Comparison of ENCODE assay signal across 28 cellular contexts in the genomic region with DNA sequence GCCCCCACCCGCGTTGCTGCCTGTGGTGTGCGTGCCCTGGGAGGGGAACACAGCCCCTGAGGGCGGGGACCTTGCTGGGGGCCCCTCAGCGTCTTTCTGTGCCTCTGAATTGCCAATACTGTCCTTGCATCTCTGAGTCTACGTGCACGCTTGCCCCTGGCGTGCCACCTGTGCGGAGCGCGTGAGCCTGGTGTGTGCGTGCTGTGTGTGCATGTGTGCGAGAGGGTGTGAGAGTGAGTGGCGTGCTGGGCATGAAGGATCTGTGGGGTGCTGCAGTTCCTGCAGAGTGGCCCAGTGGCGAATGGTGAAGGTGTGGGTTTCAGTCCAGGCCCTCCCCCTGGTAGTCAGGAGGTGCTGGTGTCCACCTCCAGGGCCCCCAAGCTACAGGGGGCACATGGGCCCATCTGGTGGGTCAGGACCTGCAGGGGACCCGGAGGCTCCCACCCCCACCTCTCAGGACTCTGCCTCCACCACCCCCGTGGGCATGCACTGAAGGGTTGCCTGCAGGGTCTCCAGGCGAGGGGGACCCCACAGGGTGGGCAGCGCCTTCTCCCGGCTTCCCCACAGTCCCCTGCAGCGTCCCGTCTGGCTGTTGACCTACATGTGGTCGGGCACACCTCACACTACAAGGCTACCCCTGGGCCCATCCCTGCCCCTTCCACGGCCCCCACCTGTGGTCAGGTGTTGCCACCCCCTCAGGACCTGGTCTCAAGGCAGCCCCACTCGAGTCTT.
"Had no signal": no experiment of that assay in that cellular context is flagged by ENCODE, and none has a peak within 500 bp of the region (broad histone marks: within the 10 kb centered on the region; RNA-seq: fewer than 3 reads in every experiment).

No MANE protein-coding gene starts in this region.

- H3K4me1 ChIP-seq: colonic mucosa had no signal

- H3K27ac ChIP-seq: ascending aorta, brain microvascular endothelial cell, colonic mucosa, epithelial cell of prostate, pancreas, psoas muscle, right atrium auricular region, stomach had no signal

- ATAC-seq: activated CD8-positive, alpha-beta memory T cell treated with anti-CD3 and anti-CD28 coated beads, Interleukin-2, amount 10 ng/mL, durations not matched to agents 7 days and 5 days; heart right ventricle; left cardiac atrium; pancreas; psoas muscle; stimulated activated memory B cell treated with anti-CD40 and anti-IgM and Interleukin-4, amounts not matched to agents 10 μg/mL and 1 μg/mL and 100 μg/mL, for 72 hours; T-helper 17 cell had no signal

- H3K9me3 Mint-ChIP-seq: activated CD4-positive, alpha-beta memory T cell treated with anti-CD3 and anti-CD28 coated beads for 36 hours; central memory CD8-positive, alpha-beta T cell; nephron; stimulated activated memory B cell treated with anti-CD40 and anti-IgM and Interleukin-4, amounts not matched to agents 10 μg/mL and 1 μg/mL and 100 μg/mL, for 72 hours; type B pancreatic cell had no signal

- H3K4me3 ChIP-seq: adrenal gland, ascending aorta, colonic mucosa, heart right ventricle, pancreas, psoas muscle, right atrium auricular region, stomach, testis had no signal

- H3K4me3 Mint-ChIP-seq: activated CD4-positive, alpha-beta memory T cell treated with anti-CD3 and anti-CD28 coated beads for 36 hours; activated CD8-positive, alpha-beta memory T cell treated with anti-CD3 and anti-CD28 coated beads, Interleukin-2, amount 10 ng/mL, durations not matched to agents 7 days and 5 days; activated naive CD8-positive, alpha-beta T cell; central memory CD8-positive, alpha-beta T cell; endodermal cell; stimulated activated memory B cell treated with anti-CD40 and anti-IgM and Interleukin-4, amounts not matched to agents 10 μg/mL and 1 μg/mL and 100 μg/mL, for 72 hours; T-helper 17 cell; type B pancreatic cell had no signal

- H3K27me3 ChIP-seq: adrenal gland, ascending aorta, brain microvascular endothelial cell, colonic mucosa, heart right ventricle, pancreas, right atrium auricular region, stomach, testis had no signal

- H3K9me3 ChIP-seq: adrenal gland, ascending aorta, colonic mucosa, pancreas, psoas muscle, right atrium auricular region, stomach, testis had no signal

- DNase-seq: activated CD4-positive, alpha-beta memory T cell treated with anti-CD3 and anti-CD28 coated beads for 36 hours; activated CD4-positive, alpha-beta T cell treated with anti-CD3 and anti-CD28 coated beads for 48 hours; activated CD8-positive, alpha-beta memory T cell treated with anti-CD3 and anti-CD28 coated beads, Interleukin-2, amount 10 ng/mL, durations not matched to agents 7 days and 5 days; activated gamma-delta T cell treated with Interleukin-2 at 50 U/mL for 16 hours; activated T-cell treated with anti-CD3 and anti-CD28 coated beads for 4 hours; brain microvascular endothelial cell; colonic mucosa; endodermal cell; islet precursor cell; left cardiac atrium; mesenchymal stem cell; psoas muscle; stimulated activated CD4-positive, alpha-beta T cell treated with anti-CD3 and anti-CD28 coated beads, Interleukin-1b, Interleukin-23, amount 100 ng/mL, for 48 hours; stomach; SW 1271; T-helper 17 cell had no signal

- H3K27me3 Mint-ChIP-seq: activated CD4-positive, alpha-beta memory T cell treated with anti-CD3 and anti-CD28 coated beads for 36 hours; activated CD8-positive, alpha-beta memory T cell treated with anti-CD3 and anti-CD28 coated beads, Interleukin-2, amount 10 ng/mL, durations not matched to agents 7 days and 5 days; activated naive CD8-positive, alpha-beta T cell; central memory CD8-positive, alpha-beta T cell; stimulated activated memory B cell treated with anti-CD40 and anti-IgM and Interleukin-4, amounts not matched to agents 10 μg/mL and 1 μg/mL and 100 μg/mL, for 72 hours; T-helper 17 cell; type B pancreatic cell had no signal

- H3K36me3 ChIP-seq: colonic mucosa had no signal

- H3K27ac Mint-ChIP-seq: activated CD4-positive, alpha-beta memory T cell treated with anti-CD3 and anti-CD28 coated beads for 36 hours; activated CD8-positive, alpha-beta memory T cell treated with anti-CD3 and anti-CD28 coated beads, Interleukin-2, amount 10 ng/mL, durations not matched to agents 7 days and 5 days; activated naive CD8-positive, alpha-beta T cell; endodermal cell; nephron; stimulated activated memory B cell treated with anti-CD40 and anti-IgM and Interleukin-4, amounts not matched to agents 10 μg/mL and 1 μg/mL and 100 μg/mL, for 72 hours; T-helper 17 cell; type B pancreatic cell had no signal
